In the genomic region with DNA sequence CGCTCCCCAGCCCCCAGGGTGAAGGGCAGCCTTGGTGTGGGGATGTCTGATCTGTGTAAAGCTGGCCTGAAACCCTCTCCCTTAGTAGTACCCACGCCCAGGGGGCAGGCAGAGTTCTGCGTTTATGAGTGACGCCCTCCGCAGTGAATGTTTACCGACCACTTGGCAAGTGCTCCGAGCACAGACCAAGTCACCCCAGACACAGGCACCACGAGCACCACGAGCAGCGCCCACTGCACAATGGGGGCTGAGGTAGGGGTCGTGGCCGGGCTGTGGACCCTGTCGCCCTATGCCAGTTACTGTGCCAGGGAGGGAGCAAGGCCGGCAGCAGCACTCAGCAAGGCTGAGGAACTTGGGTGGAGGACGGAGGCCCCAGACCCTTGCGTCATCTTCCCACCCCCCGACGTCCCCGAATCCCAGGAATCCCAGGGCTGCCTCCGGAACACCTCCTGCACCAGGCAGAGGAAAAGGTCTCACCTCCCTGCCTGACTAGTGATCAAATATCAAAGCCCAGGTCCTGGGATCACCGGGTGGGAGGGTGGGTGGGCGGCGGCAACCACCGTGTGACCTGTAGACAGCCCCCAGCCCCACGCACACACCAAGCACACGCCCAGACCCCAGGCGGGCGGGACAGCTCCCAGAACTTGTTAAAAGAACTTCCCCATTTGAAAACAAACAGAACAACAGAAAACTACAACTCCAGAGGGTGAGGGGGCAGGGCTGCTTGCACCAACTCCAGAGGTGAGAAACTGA, we compare ENCODE assay signal across 11 cellular contexts. TPM values are rescaled to one million over a fixed set of nuclear protein-coding genes. Genes with fewer than 3 reads are reported as not detected.
DNase-seq lines count a peak whose midpoint lies in the region; ATAC-seq and TF ChIP-seq lines count a peak whose summit lies in the region.
"Had no signal": no experiment of that assay in that cellular context is flagged by ENCODE, and none has a peak within 500 bp of the region (broad histone marks: within the 10 kb centered on the region; RNA-seq: fewer than 3 reads in every experiment).

No MANE protein-coding gene starts in this region.

- peaks cover 0 to 47% of the 10 kb centered on the region in 2 donors for H3K36me3 ChIP-seq in left lung

- peaks cover 1% of the 10 kb centered on the region; the same call in 1 of the 2 replicates for H3K79me2 ChIP-seq in H9 (ENCODE audit: insufficient read depth, low read length)

- H3K27ac ChIP-seq in H9 (ENCODE audit: insufficient read length, low read depth, low read length) (no peak overlapping the region), left lung (peak overlapping the region; percentile 73 to 90), substantia nigra (ENCODE audit: low read depth, low read length, poor library complexity, severe bottlenecking) (peak overlapping the region; percentile 9)

- no peak overlapping the region for H2BK12ac ChIP-seq in H9 (ENCODE audit: insufficient read length, low read depth, low read length)

- peak overlapping the region in 1 of 2 experiments; percentile 29; a peak in 1 of 5 replicates for H3K4me3 Mint-ChIP-seq in H9
- peak overlapping the region in 3 of 5 experiments; percentile 43 to 52 (median 45) for H3K4me3 Mint-ChIP-seq in brain
- H3K4me3 Mint-ChIP-seq in naive thymus-derived CD8-positive, alpha-beta T cell = peak overlapping the region in 1 of 10 donors; percentile 18
- H3K4me3 Mint-ChIP-seq in activated CD4-positive, alpha-beta memory T cell treated with anti-CD3 and anti-CD28 coated beads, Interleukin-2, amount 10 ng/mL, durations not matched to agents 7 days and 5 days = no peak overlapping the region

- H4K5ac ChIP-seq in H9 (ENCODE audit: insufficient read length, low read depth, low read length) = no peak overlapping the region

- no peak for TF ChIP-seq CTCF in H9 (conservative IDR thresholded peaks at IDR 0.05)
- TF ChIP-seq CTCF in brain (conservative IDR thresholded peaks at IDR 0.05) = no peak
- no peak for TF ChIP-seq CTCF in left lung (IDR thresholded peaks at IDR 0.05)

- H3K27me3 Mint-ChIP-seq in H9 (ENCODE audit: low read depth) (no peaks in the 10 kb centered on the region), brain (peaks cover 3% of the 10 kb centered on the region)
- H3K27me3 Mint-ChIP-seq in naive thymus-derived CD8-positive, alpha-beta T cell = no peaks in the 10 kb centered on the region
- no peaks in the 10 kb centered on the region for H3K27me3 Mint-ChIP-seq in activated CD4-positive, alpha-beta memory T cell treated with anti-CD3 and anti-CD28 coated beads, Interleukin-2, amount 10 ng/mL, durations not matched to agents 7 days and 5 days

- no peak overlapping the region for H3K4me3 ChIP-seq in left lung

- H4K20me1 ChIP-seq in H9 (ENCODE audit: control insufficient read depth, insufficient read depth, insufficient read length) = no peaks in the 10 kb centered on the region

- no CpG with 5 or more reads among the region's 28 CpGs for WGBS in H9 (ENCODE audit: extremely low coverage, insufficient read length, low lambda C conversion rate)

- H3K27me3 ChIP-seq in H9 (ENCODE audit: insufficient read depth, low read length) (no peaks in the 10 kb centered on the region), left lung (no peaks in the 10 kb centered on the region)

- H3K79me1 ChIP-seq in H9 (ENCODE audit: insufficient read depth, low read depth, low read length, poor library complexity, severe bottlenecking) = no peaks in the 10 kb centered on the region

- H3K4me1 ChIP-seq in H9 (ENCODE audit: insufficient read depth, low read length) (peaks cover 11% of the 10 kb centered on the region; the same call in 1 of the 2 replicates), left lung (peaks cover 43 to 72% of the 10 kb centered on the region in 2 donors)

- intact Hi-C loops in left lung (cut with DNase I) = no loop called here

- CTCF ChIA-PET in activated CD4-positive, alpha-beta memory T cell treated with anti-CD3 and anti-CD28 coated beads, Interleukin-2, amount 10 ng/mL, durations not matched to agents 7 days and 5 days (lab: Charles Lee) = interaction anchor here (0.9 kb wide), 1 partner anchor 26 kb away, joined by 4 read pairs; no protein-coding TSS in a partner anchor

- no peak overlapping the region for H4K8ac ChIP-seq in H9 (replicated peaks; ENCODE audit: insufficient read length, low read depth, low read length)

- no peak overlapping the region for H2BK5ac ChIP-seq in H9 (ENCODE audit: insufficient read length, low read length)

- peaks cover 0 to 3% (median 3%) of the 10 kb centered on the region in 3 experiments; a peak in 1 of 7 replicates for H3K36me3 Mint-ChIP-seq in H9 (ENCODE audit: insufficient read depth in 1 of 3, low read depth in 3 of 3)
- no peaks in the 10 kb centered on the region for H3K36me3 Mint-ChIP-seq in brain
- peaks cover 0 to 6% (median 0%) of the 10 kb centered on the region in 3 donors for H3K36me3 Mint-ChIP-seq in naive thymus-derived CD8-positive, alpha-beta T cell
- peaks cover 8% of the 10 kb centered on the region for H3K36me3 Mint-ChIP-seq in activated CD4-positive, alpha-beta memory T cell treated with anti-CD3 and anti-CD28 coated beads, Interleukin-2, amount 10 ng/mL, durations not matched to agents 7 days and 5 days (ENCODE audit: low read depth)

- no peak overlapping the region for H2AFZ ChIP-seq in H9 (ENCODE audit: low read length)

- ATAC-seq in left lung = no peak
- ATAC-seq in naive thymus-derived CD8-positive, alpha-beta T cell = no peak

- no peak overlapping the region for H3K23ac ChIP-seq in H9 (ENCODE audit: insufficient read length, low read depth, low read length)

- POLR2A ChIA-PET in naive thymus-derived CD8-positive, alpha-beta T cell (lab: Charles Lee) = interaction anchor here (0.6 to 0.7 kb wide), 2 partner anchors 21 to 111 kb away, joined by 3 to 4 read pairs; no protein-coding TSS in a partner anchor
- POLR2A ChIA-PET in activated CD4-positive, alpha-beta memory T cell treated with anti-CD3 and anti-CD28 coated beads, Interleukin-2, amount 10 ng/mL, durations not matched to agents 7 days and 5 days (lab: Charles Lee) = interaction anchor here (1.7 to 1.9 kb wide), 2 partner anchors 18 to 38 kb away, joined by 4 to 5 read pairs; no protein-coding TSS in a partner anchor

- H4K91ac ChIP-seq in H9 (ENCODE audit: insufficient read length, low read depth, low read length) = no peak overlapping the region

- no peak overlapping the region for H3T11ph ChIP-seq in H9 (ENCODE audit: low read length)

- H3K9ac ChIP-seq in H9 (ENCODE audit: extremely low read depth, insufficient read length, low read length) = no peak overlapping the region

- no peak overlapping the region for H3K4me2 ChIP-seq in H9 (ENCODE audit: insufficient read depth, insufficient read length, low read length)

- no peak overlapping the region for H3K4ac ChIP-seq in H9 (ENCODE audit: low read depth, low read length)

- no peaks in the 10 kb centered on the region for H3K9me3 ChIP-seq in H9 (ENCODE audit: control insufficient read depth, low read depth, low read length)
- no peaks in the 10 kb centered on the region for H3K9me3 ChIP-seq in left lung

- peak overlapping the region; percentile 69 for H3K14ac ChIP-seq in H9 (ENCODE audit: insufficient read depth, low read length)

- no peak overlapping the region for H2AK5ac ChIP-seq in H9 (ENCODE audit: insufficient read length, low read length)

- H3K27ac Mint-ChIP-seq in H9 (peak overlapping the region in 2 of 3 experiments; percentile 77 to 85; a peak in 5 of 7 replicates), brain (peak overlapping the region in 4 of 5 experiments; percentile 60 to 89 (median 70))
- peak overlapping the region in 3 of 10 donors; percentile 5 to 63 (median 21) for H3K27ac Mint-ChIP-seq in naive thymus-derived CD8-positive, alpha-beta T cell
- H3K27ac Mint-ChIP-seq in activated CD4-positive, alpha-beta memory T cell treated with anti-CD3 and anti-CD28 coated beads, Interleukin-2, amount 10 ng/mL, durations not matched to agents 7 days and 5 days = no peak overlapping the region
- H3K27ac Mint-ChIP-seq: activated T-helper 2 cell treated with anti-CD3 and anti-CD28 coated beads, Interferon-gamma antibody, Interleukin-2, Interleukin-4, amounts not matched to agents 10 μg/mL and 5 μg/mL and 100 μg/mL, durations not matched to agents 14 hours and 24 hours and 36 hours had no signal

- peaks cover 34 to 60% of the 10 kb centered on the region in 2 experiments for H3K4me1 Mint-ChIP-seq in H9
- peaks cover 45% of the 10 kb centered on the region for H3K4me1 Mint-ChIP-seq in brain
- peaks cover 11 to 26% (median 21%) of the 10 kb centered on the region in 4 donors for H3K4me1 Mint-ChIP-seq in naive thymus-derived CD8-positive, alpha-beta T cell
- peaks cover 8% of the 10 kb centered on the region for H3K4me1 Mint-ChIP-seq in activated CD4-positive, alpha-beta memory T cell treated with anti-CD3 and anti-CD28 coated beads, Interleukin-2, amount 10 ng/mL, durations not matched to agents 7 days and 5 days

- no peaks in the 10 kb centered on the region for H3K23me2 ChIP-seq in H9 (ENCODE audit: insufficient read length, low read depth, low read length, poor library complexity, severe bottlenecking)

- H3K56ac ChIP-seq in H9 (ENCODE audit: insufficient read length, low read depth, low read length) = no peak overlapping the region

- no peak overlapping the region for H2BK20ac ChIP-seq in H9 (ENCODE audit: low read depth, low read length, poor library complexity, severe bottlenecking)

- no peak overlapping the region for H2BK15ac ChIP-seq in H9 (ENCODE audit: low read depth, low read length)

- DNase-seq in H9 = no peak
- no peak for DNase-seq in left lung
- no peak for DNase-seq in substantia nigra (lab: John Stamatoyannopoulos, UW)
- no peak for DNase-seq in amygdala (lab: John Stamatoyannopoulos, UW)
- no peak for DNase-seq in naive thymus-derived CD8-positive, alpha-beta T cell
- no peak for DNase-seq in NCI-H2081 treated with DMSO at 0.1 percent for 48 hours (lab: John Stamatoyannopoulos, UW)
- DNase-seq in activated CD4-positive, alpha-beta memory T cell treated with anti-CD3 and anti-CD28 coated beads, Interleukin-2, amount 10 ng/mL, durations not matched to agents 7 days and 5 days = no peak
- DNase-seq: DMS 273 treated with DMSO at 0.1 percent for 48 hours; effector CD8-positive, alpha-beta T cell had no signal

- H3K9me3 Mint-ChIP-seq in H9 (no peaks in the 10 kb centered on the region), brain (no peaks in the 10 kb centered on the region)
- H3K9me3 Mint-ChIP-seq in naive thymus-derived CD8-positive, alpha-beta T cell = no peaks in the 10 kb centered on the region
- no peaks in the 10 kb centered on the region for H3K9me3 Mint-ChIP-seq in activated CD4-positive, alpha-beta memory T cell treated with anti-CD3 and anti-CD28 coated beads, Interleukin-2, amount 10 ng/mL, durations not matched to agents 7 days and 5 days
- H3K9me3 Mint-ChIP-seq: activated T-helper 2 cell treated with anti-CD3 and anti-CD28 coated beads, Interferon-gamma antibody, Interleukin-2, Interleukin-4, amounts not matched to agents 10 μg/mL and 5 μg/mL and 100 μg/mL, durations not matched to agents 14 hours and 24 hours and 36 hours had no signal

- H2BK120ac ChIP-seq in H9 (ENCODE audit: low read depth, low read length, poor library complexity, severe bottlenecking) = no peak overlapping the region

- H3K18ac ChIP-seq in H9 (ENCODE audit: insufficient read length, low read depth, low read length) = peak overlapping the region; percentile 21

RNA-seq across cellular contexts. Expression of a gene that starts 5.3 kb away (rescaled TPM):
- 10.8 and 11.0 TPM in 2 replicates for total RNA-seq in H9 (2021)
- polyA plus RNA-seq in brain (ENCODE audit: insufficient read depth, low read depth, low replicate concordance) = 5.0 TPM
- 10 to 100 TPM; 24.5 to 28.3 TPM for total RNA-seq in left lung
- total RNA-seq in naive thymus-derived CD8-positive, alpha-beta T cell = under 1 TPM; 0.30 to 0.34 TPM
- under 1 TPM in 1 of 3 donors, not detected in 2; 0.12 TPM for polyA plus RNA-seq in naive thymus-derived CD8-positive, alpha-beta T cell
- under 1 TPM in 1 of 2 experiments, not detected in 1; 0.08 TPM for total RNA-seq in activated CD4-positive, alpha-beta memory T cell treated with anti-CD3 and anti-CD28 coated beads, Interleukin-2, amount 10 ng/mL, durations not matched to agents 7 days and 5 days
- total RNA-seq: activated T-helper 2 cell treated with anti-CD3 and anti-CD28 coated beads, Interferon-gamma antibody, Interleukin-2, Interleukin-4, amounts not matched to agents 10 μg/mL and 5 μg/mL and 100 μg/mL, durations not matched to agents 14 hours and 24 hours and 36 hours had no signal

RNA-seq across cellular contexts. Expression of a gene that starts 25.9 kb away (rescaled TPM):
- total RNA-seq in H9 (2021) (80.4 and 81.8 TPM in 2 replicates), left lung (10 to 100 TPM; 26.2 to 44.6 TPM)
- polyA plus RNA-seq in brain (ENCODE audit: insufficient read depth, low read depth, low replicate concordance) = 64.4 TPM
- 10 to 100 TPM; 40.9 to 46.1 TPM for total RNA-seq in naive thymus-derived CD8-positive, alpha-beta T cell
- 10 to 100 TPM; 33.6 to 44.4 (median 39.3) TPM for polyA plus RNA-seq in naive thymus-derived CD8-positive, alpha-beta T cell
- total RNA-seq in activated CD4-positive, alpha-beta memory T cell treated with anti-CD3 and anti-CD28 coated beads, Interleukin-2, amount 10 ng/mL, durations not matched to agents 7 days and 5 days = 10 to 100 TPM; 29.7 to 33.9 TPM

RNA-seq across cellular contexts. Expression of a gene that starts 39.4 kb away (rescaled TPM):
- total RNA-seq in H9 (2021) = 33.8 and 38.4 TPM in 2 replicates
- polyA plus RNA-seq in brain (ENCODE audit: insufficient read depth, low read depth, low replicate concordance) = 87.6 TPM
- 10 to 100 TPM; 36.3 to 81.7 TPM for total RNA-seq in left lung
- 100 to 1,000 TPM; 161 to 169 TPM for total RNA-seq in naive thymus-derived CD8-positive, alpha-beta T cell
- 10 to 100 TPM; 44.6 to 79.9 (median 45.5) TPM for polyA plus RNA-seq in naive thymus-derived CD8-positive, alpha-beta T cell
- 100 to 1,000 TPM; 244 to 245 TPM for total RNA-seq in activated CD4-positive, alpha-beta memory T cell treated with anti-CD3 and anti-CD28 coated beads, Interleukin-2, amount 10 ng/mL, durations not matched to agents 7 days and 5 days

RNA-seq across cellular contexts. Expression of a gene that starts 48.7 kb away (rescaled TPM):
- total RNA-seq in H9 (2021) = 56.2 and 60.5 TPM in 2 replicates
- 43.8 TPM for polyA plus RNA-seq in brain (ENCODE audit: insufficient read depth, low read depth, low replicate concordance)
- 10 to 100 TPM; 29.6 to 53.5 TPM for total RNA-seq in left lung
- 10 to 100 TPM; 70.6 to 71.3 TPM for total RNA-seq in naive thymus-derived CD8-positive, alpha-beta T cell
- 10 to 100 TPM; 43.4 to 64.8 (median 45.2) TPM for polyA plus RNA-seq in naive thymus-derived CD8-positive, alpha-beta T cell
- total RNA-seq in activated CD4-positive, alpha-beta memory T cell treated with anti-CD3 and anti-CD28 coated beads, Interleukin-2, amount 10 ng/mL, durations not matched to agents 7 days and 5 days = 10 to 100 TPM; 39.5 to 41.1 TPM
